Comparison of ENCODE assay signal across 8 cellular contexts in the genomic region with DNA sequence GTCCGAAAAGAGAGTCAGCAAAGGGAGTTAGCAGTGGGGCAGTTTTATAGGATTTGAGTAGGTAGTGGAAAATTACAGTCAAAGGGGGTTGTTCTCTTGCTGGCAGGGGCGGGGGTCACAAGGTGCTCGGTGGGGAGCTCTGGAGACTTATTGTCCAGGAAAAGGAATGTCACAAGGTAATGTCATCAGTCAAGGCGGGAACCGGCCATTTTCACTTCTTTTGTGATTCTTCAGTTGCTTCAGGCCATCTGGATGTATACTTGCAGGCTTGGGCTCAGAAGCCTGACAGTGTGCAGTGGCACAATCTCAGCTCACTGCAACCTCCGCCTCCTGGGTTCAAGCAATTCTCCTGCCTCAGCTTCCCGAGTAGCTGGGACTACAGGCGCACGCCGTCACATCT. TPM values are rescaled to one million over a fixed set of nuclear protein-coding genes. Genes with fewer than 3 reads are reported as not detected.
DNase-seq lines count a peak whose midpoint lies in the region; ATAC-seq, FAIRE-seq and TF ChIP-seq lines count a peak whose summit lies in the region.
"Not testable (repeated sequence)": the region's sequence is repeated elsewhere in the genome, so short reads cannot be mapped to it uniquely, and the experiment has no call there.

No MANE protein-coding gene starts in this region.

- H3K4me1 ChIP-seq in CD4-positive, CD25-positive, alpha-beta regulatory T cell (ENCODE audit: control insufficient read depth, insufficient read depth, low read length, poor library complexity, severe bottlenecking); mesendoderm (ENCODE audit: control insufficient read depth, low read depth, low read length): not testable (repeated sequence)
- peaks cover 43% of the 10 kb centered on the region for H3K4me1 ChIP-seq in RWPE2 (ENCODE audit: insufficient read depth, poor library complexity, severe bottlenecking)
- H3K4me1 ChIP-seq in astrocyte (ENCODE audit: insufficient read depth, low read length): peaks cover 42% of the 10 kb centered on the region
- peaks cover 68% of the 10 kb centered on the region for H3K4me1 ChIP-seq in endothelial cell of umbilical vein (ENCODE audit: control insufficient read depth, extremely low read depth, insufficient read depth, low read length)
- peaks cover 3 to 59% (median 37%) of the 10 kb centered on the region in 9 donors for H3K4me1 ChIP-seq in heart right ventricle
- H3K4me1 ChIP-seq in tibial artery: peaks cover 0 to 35% (median 10%) of the 10 kb centered on the region in 4 donors

- not testable (repeated sequence) for H3K79me2 ChIP-seq in astrocyte (ENCODE audit: insufficient read depth, low read length); endothelial cell of umbilical vein (ENCODE audit: control insufficient read depth, insufficient read depth, low read length); mesendoderm (ENCODE audit: control insufficient read depth, insufficient read depth, low read length)

- H3K56ac ChIP-seq in mesendoderm (ENCODE audit: low read length): not testable (repeated sequence)

- DNase-seq in CD4-positive, CD25-positive, alpha-beta regulatory T cell; HFFc6; RWPE2 (ENCODE audit: low spot score); astrocyte (ENCODE audit: low read depth); endothelial cell of umbilical vein (ENCODE audit: low read depth, low spot score); heart right ventricle; tibial artery: not testable (repeated sequence)
- DNase-seq in mesendoderm: peak; percentile 35

- H3K9me3 ChIP-seq in CD4-positive, CD25-positive, alpha-beta regulatory T cell (ENCODE audit: control insufficient read depth in 2 of 2, low read length in 2 of 2); RWPE2 (ENCODE audit: severe bottlenecking); astrocyte (ENCODE audit: insufficient read depth, low read depth, low read length); endothelial cell of umbilical vein (replicated peaks; ENCODE audit: control insufficient read depth, insufficient read depth, low read length); heart right ventricle; tibial artery: not testable (repeated sequence)

- TF ChIP-seq CTCF in HFFc6 (IDR thresholded peaks at IDR 0.05); RWPE2 (IDR thresholded peaks at IDR 0.05; ENCODE audit: poor library complexity, severe bottlenecking); astrocyte (IDR thresholded peaks at IDR 0.05; ENCODE audit: insufficient read depth, low read depth, low read length); endothelial cell of umbilical vein (IDR thresholded peaks at IDR 0.05; ENCODE audit: extremely low read depth in 1 of 2, insufficient read depth in 1 of 2, low read depth in 1 of 2, low read length in 2 of 2); heart right ventricle (IDR thresholded peaks at IDR 0.05); tibial artery (IDR thresholded peaks at IDR 0.05): not testable (repeated sequence)

- not testable (repeated sequence) for FAIRE-seq in astrocyte (lab: Jason Lieb, UNC); endothelial cell of umbilical vein (lab: Jason Lieb, UNC)

- H4K8ac ChIP-seq in mesendoderm (ENCODE audit: low read depth, low read length): not testable (repeated sequence)

- H3K23ac ChIP-seq in mesendoderm (ENCODE audit: low read length): not testable (repeated sequence)

- BruUV-seq in endothelial cell of umbilical vein (replicated peaks; lab: Mats Ljungman, UMichigan): not testable (repeated sequence)

- H3K27ac Mint-ChIP-seq in CD4-positive, CD25-positive, alpha-beta regulatory T cell: peak overlapping the region in 2 of 3 donors; percentile 55 to 63
- H3K27ac Mint-ChIP-seq in HFFc6: peak overlapping the region; percentile 97
- peak overlapping the region; percentile 99 for H3K27ac Mint-ChIP-seq in astrocyte (ENCODE audit: unreplicated experiment)

- not testable (repeated sequence) for H3K4me3 ChIP-seq in CD4-positive, CD25-positive, alpha-beta regulatory T cell (ENCODE audit: low read depth, low read length); RWPE2 (ENCODE audit: severe bottlenecking); astrocyte (ENCODE audit: insufficient read depth, low read depth, low read length); endothelial cell of umbilical vein (replicated peaks in 1 of 3; ENCODE audit: insufficient read depth in 1 of 3, low read depth in 1 of 3, low read length in 3 of 3); heart right ventricle; mesendoderm (ENCODE audit: low read length); tibial artery

- CTCF ChIA-PET in endothelial cell of umbilical vein (lab: Charles Lee): interaction anchor here (1.6 to 3.9 kb wide), 3 partner anchors 15 to 30 kb away, joined by 8 to 34 read pairs (median 31); a partner anchor contains a TSS

- H3K79me1 ChIP-seq in mesendoderm (ENCODE audit: low read length): not testable (repeated sequence)

- not testable (repeated sequence) for H2BK120ac ChIP-seq in mesendoderm (ENCODE audit: low read depth, low read length)

- not testable (repeated sequence) for H3K36me3 Mint-ChIP-seq in CD4-positive, CD25-positive, alpha-beta regulatory T cell; HFFc6 (ENCODE audit: low read depth); astrocyte (ENCODE audit: low read depth, unreplicated experiment)

- H2BK15ac ChIP-seq in mesendoderm (replicated peaks; ENCODE audit: low read depth): not testable (repeated sequence)

- intact Hi-C loops in endothelial cell of umbilical vein (cut with micrococcal nuclease); heart right ventricle (cut with DNase I); tibial artery (cut with DNase I; ENCODE audit: low total_unique reads): not testable (repeated sequence)

- H3K4ac ChIP-seq in mesendoderm (ENCODE audit: low read depth, low read length): not testable (repeated sequence)

- H3K9me3 Mint-ChIP-seq in CD4-positive, CD25-positive, alpha-beta regulatory T cell; HFFc6; astrocyte (ENCODE audit: unreplicated experiment): not testable (repeated sequence)

- not testable (repeated sequence) for H3K27ac ChIP-seq in CD4-positive, CD25-positive, alpha-beta regulatory T cell (ENCODE audit: insufficient read depth, low read length, poor library complexity, severe bottlenecking); mesendoderm (ENCODE audit: low read depth, low read length)
- H3K27ac ChIP-seq in RWPE2 (ENCODE audit: poor library complexity, severe bottlenecking): peak overlapping the region; percentile 97
- peak overlapping the region; percentile 100 for H3K27ac ChIP-seq in astrocyte (ENCODE audit: low read depth, low read length)
- H3K27ac ChIP-seq in endothelial cell of umbilical vein (ENCODE audit: insufficient read depth, low read depth, low read length): peak overlapping the region; percentile 94
- H3K27ac ChIP-seq in heart right ventricle: peak overlapping the region in 9 of 10 donors; percentile 13 to 85 (median 75)
- H3K27ac ChIP-seq in tibial artery: peak overlapping the region; percentile 60 to 64

- H2AFZ ChIP-seq in astrocyte (ENCODE audit: low read depth, low read length); endothelial cell of umbilical vein (ENCODE audit: low read depth, low read length): not testable (repeated sequence)

- dilution Hi-C loops in endothelial cell of umbilical vein (cut with MboI; ENCODE audit: extremely low pct_ligation_motif_present, low sequenced_read_pairs): not testable (repeated sequence)

- H3K27me3 ChIP-seq in CD4-positive, CD25-positive, alpha-beta regulatory T cell (ENCODE audit: control insufficient read depth, insufficient read depth, low read length); RWPE2 (ENCODE audit: insufficient read depth, poor library complexity, severe bottlenecking); astrocyte (ENCODE audit: insufficient read depth, low read length); endothelial cell of umbilical vein (ENCODE audit: control insufficient read depth in 2 of 2, insufficient read depth in 2 of 2, low read length in 2 of 2); heart right ventricle; mesendoderm (ENCODE audit: insufficient read depth, low read length, poor library complexity); tibial artery: not testable (repeated sequence)

- not testable (repeated sequence) for H3K9me1 ChIP-seq in endothelial cell of umbilical vein (replicated peaks; ENCODE audit: control insufficient read depth, extremely low read depth, insufficient read depth, low read length)

- not testable (repeated sequence) for H4K5ac ChIP-seq in mesendoderm (ENCODE audit: low read length)

- not testable (repeated sequence) for H3K27me3 Mint-ChIP-seq in CD4-positive, CD25-positive, alpha-beta regulatory T cell; HFFc6 (ENCODE audit: insufficient read depth); astrocyte (ENCODE audit: low read depth, unreplicated experiment)

- H3K4me1 Mint-ChIP-seq in CD4-positive, CD25-positive, alpha-beta regulatory T cell: peaks cover 0 to 23% (median 19%) of the 10 kb centered on the region in 4 donors
- H3K4me1 Mint-ChIP-seq in HFFc6 (ENCODE audit: low read depth) (peaks cover 59% of the 10 kb centered on the region), astrocyte (ENCODE audit: low read depth, unreplicated experiment) (peaks cover 54% of the 10 kb centered on the region)

- H2AK5ac ChIP-seq in mesendoderm (ENCODE audit: low read length): not testable (repeated sequence)

- TF ChIP-seq POLR2A in endothelial cell of umbilical vein (IDR thresholded peaks at IDR 0.05; ENCODE audit: low read depth, low read length): not testable (repeated sequence)

- ATAC-seq in CD4-positive, CD25-positive, alpha-beta regulatory T cell (ENCODE audit: low read depth in 2 of 2); RWPE2 (ENCODE audit: low read depth); heart right ventricle: not testable (repeated sequence)

- POLR2A ChIA-PET in endothelial cell of umbilical vein (lab: Charles Lee): not testable (repeated sequence)

- peak overlapping the region; percentile 89 for H3K9ac ChIP-seq in astrocyte (ENCODE audit: low read length)
- peak overlapping the region; percentile 80 for H3K9ac ChIP-seq in endothelial cell of umbilical vein (replicated peaks; ENCODE audit: extremely low read depth, insufficient read depth, low read length)
- not testable (repeated sequence) for H3K9ac ChIP-seq in mesendoderm (ENCODE audit: low read length)

- H3K4me2 ChIP-seq in astrocyte (ENCODE audit: low read length): peak overlapping the region; percentile 71
- H3K4me2 ChIP-seq in endothelial cell of umbilical vein (ENCODE audit: insufficient read depth, low read length); mesendoderm (ENCODE audit: low read length): not testable (repeated sequence)

- not testable (repeated sequence) for H3K18ac ChIP-seq in mesendoderm (ENCODE audit: low read length)

- H3K36me3 ChIP-seq in CD4-positive, CD25-positive, alpha-beta regulatory T cell (ENCODE audit: control insufficient read depth, insufficient read depth, low read length); RWPE2 (ENCODE audit: low read depth); astrocyte (ENCODE audit: insufficient read depth, low read length); endothelial cell of umbilical vein (ENCODE audit: control insufficient read depth in 2 of 2, extremely low read depth in 1 of 2, insufficient read depth in 2 of 2, low read length in 2 of 2); heart right ventricle; mesendoderm (ENCODE audit: control insufficient read depth, insufficient read depth, low read length); tibial artery: not testable (repeated sequence)

- not testable (repeated sequence) for H3K4me3 Mint-ChIP-seq in CD4-positive, CD25-positive, alpha-beta regulatory T cell; HFFc6; astrocyte (ENCODE audit: unreplicated experiment)

- H2BK5ac ChIP-seq in mesendoderm (ENCODE audit: low read length): not testable (repeated sequence)

- 92 to 94% methylated on average over 10 of the region's 10 CpGs for WGBS in heart right ventricle, 2 donors
- no CpG with 5 or more reads among the region's 10 CpGs for WGBS in mesendoderm (ENCODE audit: extremely low coverage, insufficient coverage, low lambda C conversion rate)

- not testable (repeated sequence) for H4K20me1 ChIP-seq in astrocyte (ENCODE audit: insufficient read depth, low read length); endothelial cell of umbilical vein (replicated peaks; ENCODE audit: control insufficient read depth, extremely low read depth, insufficient read depth, low read length)

RNA-seq across cellular contexts. Expression of a gene that starts 29.6 kb away (rescaled TPM):
- total RNA-seq in CD4-positive, CD25-positive, alpha-beta regulatory T cell: 1.6 TPM
- 1 to 10 TPM; 2.1 to 9.9 (median 6.3) TPM for polyA plus RNA-seq in CD4-positive, CD25-positive, alpha-beta regulatory T cell
- total RNA-seq in HFFc6 (2021; fragmentation: NEBNext Ultra II Directional; extraction: Animal tissue kit (Norgen Biotek cat#: 25700)): 1 to 10 TPM; 2.9 to 6.4 (median 6.0) TPM
- 140 and 164 TPM in 2 replicates for total RNA-seq in astrocyte
- 21.9 and 42.6 TPM in 2 replicates for total RNA-seq in endothelial cell of umbilical vein
- 20.7 and 21.8 TPM in 2 replicates for polyA plus RNA-seq in endothelial cell of umbilical vein
- 20.4 and 21.6 TPM in 2 replicates for polyA plus RNA-seq in endothelial cell of umbilical vein (2011; cell fraction: cytosol; rRNA removed)
- polyA plus RNA-seq in endothelial cell of umbilical vein (2011; cell fraction: nucleus; rRNA removed): 9.3 and 11.9 TPM in 2 replicates
- polyA plus RNA-seq in endothelial cell of umbilical vein (2012): 68.7 and 80.5 TPM in 2 replicates
- 63.3 and 82.4 TPM in 2 replicates for polyA minus RNA-seq in endothelial cell of umbilical vein
- polyA minus RNA-seq in endothelial cell of umbilical vein (2011; cell fraction: cytosol; rRNA and poly(A)+ RNA removed): not detected
- 11.8 and 23.2 TPM in 2 replicates for polyA minus RNA-seq in endothelial cell of umbilical vein (2011; cell fraction: nucleus; rRNA and poly(A)+ RNA removed)
- total RNA-seq in heart right ventricle: 1 to 10 TPM in 4 of 10 donors, under 1 TPM in 6; 0.56 to 2.6 (median 0.91) TPM
- 1 to 10 TPM in 1 of 2 donors, under 1 TPM in 1; 0.66 to 3.9 TPM for polyA plus RNA-seq in heart right ventricle
- 36.3 TPM for polyA plus RNA-seq in mesendoderm (2013, experiment 1 of 2)
- polyA plus RNA-seq in mesendoderm (2013, experiment 2 of 2): 35.7 TPM
